ENCODE assay signal across 1 cellular context in genomic region chr3:141332436-141332835, GRCh38.
TF ChIP-seq lines count a peak whose summit lies in the region.

No MANE protein-coding gene starts in this region.

TF ChIP-seq in HepG2, 621 proteins besides CTCF, POLR2A, EP300 and RAD21 (continued from another document):
- TF ChIP-seq PBX3 (CRISPR knock-in tag; IDR thresholded peaks at IDR 0.05; ENCODE audit: borderline replicate concordance) = no peak
